Comparison of ENCODE assay signal across 8 cellular contexts in genomic region chr19:532578-533484, GRCh38. TPM values are rescaled to one million over a fixed set of nuclear protein-coding genes. Genes with fewer than 3 reads are reported as not detected.
DNase-seq lines count a peak whose midpoint lies in the region; ATAC-seq, FAIRE-seq and TF ChIP-seq lines count a peak whose summit lies in the region.

No MANE protein-coding gene starts in this region.

- FAIRE-seq in small intestine (lab: Jason Lieb, UNC) = no peak

- peak overlapping the region; percentile 94 for H3K4me3 ChIP-seq in coronary artery
- peak overlapping the region; percentile 95 for H3K4me3 ChIP-seq in kidney epithelial cell (ENCODE audit: low read depth, low read length)
- peak overlapping the region; percentile 63 to 88 for H3K4me3 ChIP-seq in small intestine (ENCODE audit: low read depth in 1 of 2, low read length in 2 of 2)

- H3K4me1 ChIP-seq in small intestine (ENCODE audit: control insufficient read depth in 2 of 2, insufficient read depth in 1 of 2, low read depth in 1 of 2, low read length in 1 of 2) = peaks cover 2 to 8% of the 10 kb centered on the region in 2 donors

- 2 to 7% (median 3%) methylated on average over 42 to 54 of the region's 54 CpGs for WGBS in small intestine, 3 donors

- H3K36me3 ChIP-seq in kidney epithelial cell (ENCODE audit: control insufficient read depth, insufficient read depth, low read length) (no peaks in the 10 kb centered on the region), small intestine (ENCODE audit: control insufficient read depth in 2 of 2, insufficient read depth in 2 of 2, low read length in 2 of 2) (peaks cover 2 to 6% of the 10 kb centered on the region in 2 donors)

- no peak for ATAC-seq in HG02870 (IDR thresholded peaks at IDR 0.05; ENCODE audit: unreplicated experiment)
- ATAC-seq in GM18858 (IDR thresholded peaks at IDR 0.05; ENCODE audit: unreplicated experiment) = no peak

- peak overlapping the region; percentile 89 to 91 for H3K27ac ChIP-seq in coronary artery
- H3K27ac ChIP-seq in small intestine (ENCODE audit: low read depth in 1 of 2, low read length in 1 of 2) = peak overlapping the region; percentile 67 to 69

- no peaks in the 10 kb centered on the region for H3K9me3 ChIP-seq in small intestine (ENCODE audit: control insufficient read depth, low read depth)

- H3K27me3 ChIP-seq in kidney epithelial cell (ENCODE audit: control insufficient read depth, insufficient read depth, low read length) (no peaks in the 10 kb centered on the region), small intestine (ENCODE audit: control insufficient read depth in 2 of 2, insufficient read depth in 2 of 2, low read length in 2 of 2) (no peaks in the 10 kb centered on the region)

- DNase-seq in GM03348 (ENCODE audit: low spot score) = peak; percentile 78
- peak; percentile 60 for DNase-seq in KG1 (lab: John Stamatoyannopoulos, UW)
- peak; percentile 33 for DNase-seq in T-helper 9 cell
- DNase-seq in coronary artery (ENCODE audit: low spot score) = no peak
- DNase-seq in kidney epithelial cell (ENCODE audit: low read depth) = no peak
- peak; percentile 57 for DNase-seq in small intestine

- TF ChIP-seq CTCF in coronary artery (IDR thresholded peaks at IDR 0.05) = no peak
- TF ChIP-seq CTCF in kidney epithelial cell (IDR thresholded peaks at IDR 0.05; ENCODE audit: insufficient read depth, low read length, poor library complexity, severe bottlenecking) = peak; percentile 54

RNA-seq across cellular contexts. Expression of gene CDC34, which starts 1.3 kb away (rescaled TPM):
- 168 and 194 TPM in 2 replicates for total RNA-seq in kidney epithelial cell
- 100 to 1,000 TPM in 2 of 3 donors, 10 to 100 TPM in 1; 58.2 to 113 (median 102) TPM for polyA plus RNA-seq in small intestine

RNA-seq across cellular contexts. Expression of gene GZMM, which starts 11.0 kb away (rescaled TPM):
- total RNA-seq in kidney epithelial cell = not detected in 2 replicates
- polyA plus RNA-seq in small intestine = 1 to 10 TPM in 2 of 3 donors, under 1 TPM in 1; 0.89 to 5.7 (median 1.9) TPM

RNA-seq across cellular contexts. Expression of gene TPGS1, which starts 25.5 kb away (rescaled TPM):
- total RNA-seq in kidney epithelial cell = 52.7 and 68.8 TPM in 2 replicates
- 10 to 100 TPM; 23.0 to 38.4 (median 27.3) TPM for polyA plus RNA-seq in small intestine

RNA-seq across cellular contexts. Expression of gene MADCAM1, which starts 36.5 kb away (rescaled TPM):
- 0.14 and 0.46 TPM in 2 replicates for total RNA-seq in kidney epithelial cell
- 1 to 10 TPM in 2 of 3 donors, not detected in 1; 1.1 to 6.4 TPM for polyA plus RNA-seq in small intestine

RNA-seq across cellular contexts. Expression of gene BSG, which starts 39.6 kb away (rescaled TPM):
- total RNA-seq in kidney epithelial cell = 838 and 979 TPM in 2 replicates
- polyA plus RNA-seq in small intestine = 100 to 1,000 TPM; 208 to 443 (median 305) TPM

Comparison
In these comparisons a context has a peak if more than half of its experiments do, and no peak if none do; other contexts are left out.
1. DNase-seq: peak in GM03348 (single experiment), KG1 (single experiment), T-helper 9 cell (single experiment) and small intestine (single experiment); none in coronary artery (single experiment) and kidney epithelial cell (single experiment).
2. Peak in every context shown above with its lines, with median percentiles within 50 percentile points of each other: H3K4me3 ChIP-seq.